Comparison of ENCODE assay signal across 17 cellular contexts in the genomic region with DNA sequence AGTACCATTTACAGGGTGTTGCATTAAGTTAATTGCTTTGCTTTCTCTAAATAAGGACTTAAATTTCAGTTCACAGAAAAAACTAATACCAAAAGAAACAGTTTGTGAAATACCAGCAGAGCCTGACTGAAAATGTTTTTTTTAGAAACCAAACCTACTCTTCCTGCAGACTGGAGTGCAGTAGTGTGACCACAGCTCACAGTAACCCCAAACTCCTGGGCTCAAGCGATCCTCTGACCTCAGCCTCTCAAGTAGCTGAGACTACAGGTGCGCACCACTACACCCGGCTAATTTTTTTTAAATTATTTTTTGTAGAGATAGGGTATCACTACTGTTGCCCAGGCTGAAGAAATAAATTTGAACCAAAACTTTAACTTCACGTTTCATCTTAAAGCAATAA.
DNase-seq lines count a peak whose midpoint lies in the region; ATAC-seq, FAIRE-seq and TF ChIP-seq lines count a peak whose summit lies in the region.
"Had no signal": no experiment of that assay in that cellular context is flagged by ENCODE, and none has a peak within 500 bp of the region (broad histone marks: within the 10 kb centered on the region; RNA-seq: fewer than 3 reads in every experiment).

No MANE protein-coding gene starts in this region.

- H3K79me1 ChIP-seq in neuronal stem cell (ENCODE audit: low read depth, low read length) = no peaks in the 10 kb centered on the region

- H3K36me3 Mint-ChIP-seq in endodermal cell (ENCODE audit: low read depth) = no peaks in the 10 kb centered on the region
- H3K36me3 Mint-ChIP-seq: CD14-positive monocyte; CD4-positive, alpha-beta memory T cell had no signal

- ATAC-seq in A549 (no peak), HG03095 (IDR thresholded peaks at IDR 0.05; ENCODE audit: unreplicated experiment) (no peak)
- ATAC-seq: GM12878, HCT116 had no signal

- TF ChIP-seq EP300 in A549 (IDR thresholded peaks at IDR 0.05) = no peak

- TF ChIP-seq CTCF in A549 (IDR thresholded peaks at IDR 0.05) (no peak), endodermal cell (conservative IDR thresholded peaks at IDR 0.05) (no peak)

- H3K4me1 Mint-ChIP-seq in endodermal cell = peaks cover 8% of the 10 kb centered on the region
- H3K4me1 Mint-ChIP-seq: CD14-positive monocyte; CD4-positive, alpha-beta memory T cell had no signal

- no peak for TF ChIP-seq RAD21 in A549 (conservative IDR thresholded peaks at IDR 0.05 in 1 of 2, IDR thresholded peaks at IDR 0.05 in 1 of 2)

- no peak overlapping the region for H3K4me3 Mint-ChIP-seq in endodermal cell
- H3K4me3 Mint-ChIP-seq: CD14-positive monocyte; CD4-positive, alpha-beta memory T cell; HFFc6 had no signal

- H2BK5ac ChIP-seq in neuronal stem cell (ENCODE audit: low read length) = no peak overlapping the region

- DNase-seq in A549 (ENCODE audit: low read depth in 1 of 2, low spot score in 1 of 2) (no peak), endodermal cell (no peak), neuronal stem cell (ENCODE audit: low spot score) (no peak), urothelium cell line (ENCODE audit: low spot score) (no peak)
- DNase-seq in stimulated activated CD8-positive, alpha-beta memory T cell treated with anti-CD3 and anti-CD28 coated beads, Interleukin-4, amount 100 ng/mL, for 48 hours = no peak
- DNase-seq: CD4-positive, alpha-beta memory T cell; DND-41; EL; HFFc6 had no signal

- no peak overlapping the region for H4K8ac ChIP-seq in neuronal stem cell (ENCODE audit: low read depth, low read length)

- H2AK5ac ChIP-seq in neuronal stem cell (ENCODE audit: low read depth, low read length) = no peak overlapping the region

- peaks cover 11% of the 10 kb centered on the region for H3K9me3 Mint-ChIP-seq in endodermal cell
- H3K9me3 Mint-ChIP-seq: HFFc6 had no signal

- no peak overlapping the region for H3K4ac ChIP-seq in neuronal stem cell (ENCODE audit: low read length)

- no peak overlapping the region for H3K14ac ChIP-seq in neuronal stem cell (ENCODE audit: low read length)

- H3K4me1 ChIP-seq in A549 (peaks cover 43% of the 10 kb centered on the region), HUES64 (ENCODE audit: insufficient read depth, low read length) (peaks cover 16% of the 10 kb centered on the region), endodermal cell (ENCODE audit: control insufficient read depth, insufficient read depth, low read length) (peaks cover 2% of the 10 kb centered on the region), neuronal stem cell (ENCODE audit: control insufficient read depth in 2 of 2, insufficient read depth in 1 of 2, low read depth in 1 of 2, low read length in 2 of 2) (peaks cover 4 to 10% of the 10 kb centered on the region in 2 donors)

- H2BK15ac ChIP-seq in neuronal stem cell (ENCODE audit: low read length) = no peak overlapping the region

- H3K27ac ChIP-seq in A549 (peak overlapping the region; percentile 40 to 53; a peak in 2 of 6 replicates), HUES64 (ENCODE audit: low read depth, low read length) (peak overlapping the region; percentile 68), endodermal cell (ENCODE audit: low read depth, low read length) (peak overlapping the region; percentile 35), neuronal stem cell (replicated peaks; ENCODE audit: low read length) (peak overlapping the region; percentile 50)
- H3K27ac ChIP-seq: 22Rv1, BLaER1 had no signal

- WGBS in A549 (ENCODE audit: missing lambda C conversion rate) = 64% methylated on average over 4 of the region's 4 CpGs
- WGBS in HUES64 = 98% methylated on average over 3 of the region's 4 CpGs
- WGBS in endodermal cell (ENCODE audit: insufficient coverage in 1 of 2, insufficient read length in 1 of 2), 2 experiments = 80 to 90% methylated on average over 1 to 4 of the region's 4 CpGs
- no CpG with 5 or more reads among the region's 4 CpGs for WGBS in neuronal stem cell (ENCODE audit: extremely low coverage in 2 of 2, insufficient read length in 2 of 2, insufficient replicate concordance in 1 of 2), 2 donors

- H4K91ac ChIP-seq in neuronal stem cell (ENCODE audit: low read depth, low read length, poor library complexity) = no peak overlapping the region

- H3K23ac ChIP-seq in neuronal stem cell (ENCODE audit: low read depth, low read length, poor library complexity) = no peak overlapping the region

- H2BK12ac ChIP-seq in neuronal stem cell (ENCODE audit: low read length) = no peak overlapping the region

- peak overlapping the region; percentile 38 for H3K4me2 ChIP-seq in A549
- H3K4me2 ChIP-seq in neuronal stem cell (ENCODE audit: insufficient read depth, low read length, poor library complexity, severe bottlenecking) = no peak overlapping the region
- H3K4me2 ChIP-seq: BLaER1 had no signal

- no peak overlapping the region for H3K18ac ChIP-seq in neuronal stem cell (ENCODE audit: low read length)

- no peak overlapping the region for H2AFZ ChIP-seq in neuronal stem cell (ENCODE audit: low read length)

- CTCF ChIA-PET in A549 (lab: Yijun Ruan, JAX) = interaction anchor here (0.6 kb wide), 1 partner anchor 686 kb away, joined by 3 read pairs; no protein-coding TSS in a partner anchor

- H3K4me3 ChIP-seq in A549 = no peak overlapping the region
- no peak overlapping the region for H3K4me3 ChIP-seq in HUES64 (ENCODE audit: low read length)
- peak overlapping the region; percentile 25 for H3K4me3 ChIP-seq in endodermal cell (ENCODE audit: low read length)
- H3K4me3 ChIP-seq in neuronal stem cell (ENCODE audit: low read length in 2 of 2) = no peak overlapping the region
- H3K4me3 ChIP-seq: BLaER1, GM12878 had no signal

- no peaks in the 10 kb centered on the region for H3K27me3 ChIP-seq in HUES64 (ENCODE audit: insufficient read depth, low read length)
- no peaks in the 10 kb centered on the region for H3K27me3 ChIP-seq in endodermal cell (ENCODE audit: control insufficient read depth, insufficient read depth, low read length, poor library complexity, severe bottlenecking)
- no peaks in the 10 kb centered on the region for H3K27me3 ChIP-seq in neuronal stem cell (ENCODE audit: control insufficient read depth in 3 of 3, insufficient read depth in 3 of 3, low read depth in 1 of 3, low read length in 3 of 3)
- H3K27me3 ChIP-seq: BLaER1 had no signal

- H2BK120ac ChIP-seq in neuronal stem cell (ENCODE audit: low read depth, low read length) = no peak overlapping the region

- H3K9me3 ChIP-seq in A549 = 0 out of 3 replicates have a peak, but pooled peaks cover under 1% of the 10 kb centered on the region
- 0 out of 2 replicates have a peak, but pooled peaks cover 5% of the 10 kb centered on the region for H3K9me3 ChIP-seq in HUES64 (ENCODE audit: insufficient read depth, low read depth, low read length)
- peaks cover 9% of the 10 kb centered on the region for H3K9me3 ChIP-seq in endodermal cell (ENCODE audit: control insufficient read depth, low read length)
- peaks cover 3 to 8% of the 10 kb centered on the region in 2 donors for H3K9me3 ChIP-seq in neuronal stem cell (replicated peaks in 1 of 2; ENCODE audit: control insufficient read depth in 2 of 2, insufficient read depth in 1 of 2, low read depth in 1 of 2, low read length in 2 of 2)
- H3K9me3 ChIP-seq: BLaER1 had no signal

- TF ChIP-seq POLR2A in A549 (IDR thresholded peaks at IDR 0.05; ENCODE audit: low read length) = no peak

- H3K9ac ChIP-seq in HUES64 (ENCODE audit: low read depth, low read length) (no peak overlapping the region), endodermal cell (ENCODE audit: extremely low read depth, low read length, poor library complexity, severe bottlenecking) (no peak overlapping the region), neuronal stem cell (ENCODE audit: low read depth, low read length, poor library complexity) (no peak overlapping the region)
- H3K9ac ChIP-seq: BLaER1 had no signal

- FAIRE-seq in A549 (lab: Jason Lieb, UNC) = no peak
- FAIRE-seq in urothelium cell line (lab: Jason Lieb, UNC) = no peak
- FAIRE-seq: GM12878, H54 had no signal

- H3K36me3 ChIP-seq in HUES64 (ENCODE audit: insufficient read depth, low read length) (no peaks in the 10 kb centered on the region), endodermal cell (ENCODE audit: control insufficient read depth, insufficient read depth, low read length) (no peaks in the 10 kb centered on the region), neuronal stem cell (replicated peaks in 1 of 2; ENCODE audit: control insufficient read depth in 2 of 2, insufficient read depth in 2 of 2, low read length in 2 of 2) (no peaks in the 10 kb centered on the region)
- H3K36me3 ChIP-seq: BLaER1 had no signal

- H3K27me3 Mint-ChIP-seq in endodermal cell (ENCODE audit: insufficient read depth) = no peaks in the 10 kb centered on the region

- POLR2A ChIA-PET in A549 (lab: Yijun Ruan, JAX) = no interaction called here

- no peak overlapping the region for H3K27ac Mint-ChIP-seq in endodermal cell
- H3K27ac Mint-ChIP-seq: CD14-positive monocyte; CD4-positive, alpha-beta memory T cell; HFFc6 had no signal

TF ChIP-seq in A549, 52 proteins besides CTCF, POLR2A, EP300 and RAD21 (continues in another document):
- TF ChIP-seq NR3C1 (IDR thresholded peaks at IDR 0.05) = no peak
- no peak for TF ChIP-seq ESRRA (IDR thresholded peaks at IDR 0.05; ENCODE audit: borderline replicate concordance, low read length)
- no peak for TF ChIP-seq SMC3 (IDR thresholded peaks at IDR 0.05)
- no peak for TF ChIP-seq TFCP2L1 (CRISPR knock-in tag; IDR thresholded peaks at IDR 0.05)
- no peak for TF ChIP-seq CHD2 (IDR thresholded peaks at IDR 0.05; ENCODE audit: low read length, partially characterized antibody)
- TF ChIP-seq, protein P1, sequence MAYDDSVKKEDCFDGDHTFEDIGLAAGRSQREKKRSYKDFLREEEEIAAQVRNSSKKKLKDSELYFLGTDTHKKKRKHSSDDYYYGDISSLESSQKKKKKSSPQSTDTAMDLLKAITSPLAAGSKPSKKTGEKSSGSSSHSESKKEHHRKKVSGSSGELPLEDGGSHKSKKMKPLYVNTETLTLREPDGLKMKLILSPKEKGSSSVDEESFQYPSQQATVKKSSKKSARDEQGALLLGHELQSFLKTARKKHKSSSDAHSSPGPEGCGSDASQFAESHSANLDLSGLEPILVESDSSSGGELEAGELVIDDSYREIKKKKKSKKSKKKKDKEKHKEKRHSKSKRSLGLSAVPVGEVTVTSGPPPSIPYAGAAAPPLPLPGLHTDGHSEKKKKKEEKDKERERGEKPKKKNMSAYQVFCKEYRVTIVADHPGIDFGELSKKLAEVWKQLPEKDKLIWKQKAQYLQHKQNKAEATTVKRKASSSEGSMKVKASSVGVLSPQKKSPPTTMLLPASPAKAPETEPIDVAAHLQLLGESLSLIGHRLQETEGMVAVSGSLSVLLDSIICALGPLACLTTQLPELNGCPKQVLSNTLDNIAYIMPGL (CRISPR knock-in tag; IDR thresholded peaks at IDR 0.05; ENCODE audit: borderline replicate concordance) = no peak
- no peak for TF ChIP-seq HOXB5 (CRISPR knock-in tag; IDR thresholded peaks at IDR 0.05)
- no peak for TF ChIP-seq ZC3H11A (IDR thresholded peaks at IDR 0.05)
